Comparison of ENCODE assay signal across 19 cellular contexts in genomic region chr6:117391874-117392583, GRCh38. TPM values are rescaled to one million over a fixed set of nuclear protein-coding genes. Genes with fewer than 3 reads are reported as not detected.
A peak's percentile ranks its signal among the peaks of the same experiment; 100 is the strongest.
DNase-seq lines count a peak whose midpoint lies in the region; ATAC-seq and TF ChIP-seq lines count a peak whose summit lies in the region.
"Had no signal": no experiment of that assay in that cellular context is flagged by ENCODE, and none has a peak within 500 bp of the region (broad histone marks: within the 10 kb centered on the region; RNA-seq: fewer than 3 reads in every experiment).

No MANE protein-coding gene starts in this region.

- no peaks in the 10 kb centered on the region for H3K9me3 ChIP-seq in RWPE2 (ENCODE audit: severe bottlenecking)
- no peaks in the 10 kb centered on the region for H3K9me3 ChIP-seq in right lobe of liver
- H3K9me3 ChIP-seq: HAP-1 had no signal

- H3K27ac ChIP-seq in RWPE2 (ENCODE audit: poor library complexity, severe bottlenecking) (peak overlapping the region; percentile 37), right lobe of liver (peak overlapping the region; percentile 9 to 72 (median 55))

- WGBS in right lobe of liver (ENCODE audit: insufficient coverage, low coverage, low lambda C conversion rate, missing lambda C conversion rate) = 24% methylated on average over 3 of the region's 3 CpGs

- H3K27me3 ChIP-seq in RWPE2 (ENCODE audit: insufficient read depth, poor library complexity, severe bottlenecking) = no peaks in the 10 kb centered on the region
- H3K27me3 ChIP-seq in right lobe of liver = no peaks in the 10 kb centered on the region

- H3K4me3 ChIP-seq in RWPE2 (ENCODE audit: severe bottlenecking) (no peak overlapping the region), right lobe of liver (no peak overlapping the region)
- H3K4me3 ChIP-seq: HAP-1 had no signal

- no peaks in the 10 kb centered on the region for H3K36me3 ChIP-seq in RWPE2 (ENCODE audit: low read depth)
- no peaks in the 10 kb centered on the region for H3K36me3 ChIP-seq in right lobe of liver
- H3K36me3 ChIP-seq: HAP-1 had no signal

- TF ChIP-seq CTCF in RWPE2 (IDR thresholded peaks at IDR 0.05; ENCODE audit: poor library complexity, severe bottlenecking) = no peak
- TF ChIP-seq CTCF in right lobe of liver (IDR thresholded peaks at IDR 0.05) = no peak

- H3K4me1 ChIP-seq in RWPE2 (ENCODE audit: insufficient read depth, poor library complexity, severe bottlenecking) (peaks cover 30% of the 10 kb centered on the region), right lobe of liver (peaks cover 0 to 66% (median 16%) of the 10 kb centered on the region in 4 donors)
- H3K4me1 ChIP-seq: HAP-1 had no signal

- ATAC-seq in RWPE2 (ENCODE audit: low read depth) = no peak
- ATAC-seq in left lobe of liver = peak; percentile 73
- ATAC-seq in right lobe of liver = peak; percentile 45 to 80 (median 67)
- no peak for ATAC-seq in GM18909 (IDR thresholded peaks at IDR 0.05; ENCODE audit: poor library complexity, unreplicated experiment)

- TF ChIP-seq POLR2A in right lobe of liver (IDR thresholded peaks at IDR 0.05) = no peak

- intact Hi-C loops in right lobe of liver (cut with DNase I) = no loop called here
- intact Hi-C loops in cardiac septum (cut with DNase I) = no loop called here

- DNase-seq in RWPE2 (ENCODE audit: low spot score) (no peak), left lobe of liver (ENCODE audit: low spot score) (no peak), right lobe of liver (no peak), GM19238 (ENCODE audit: insufficient read length, low spot score) (no peak), cardiac septum (ENCODE audit: low spot score) (no peak)
- DNase-seq: 8988T; C1 segment of cervical spinal cord; Calu3; CD4-positive, alpha-beta memory T cell; COR-L47; DMS53; DMS79 treated with DMSO at 0.1 percent for 48 hours; GF-D8; GOT3; HFFc6 had no signal

RNA-seq across cellular contexts. Expression of gene ROS1, which starts 33.7 kb away (rescaled TPM):
- total RNA-seq in left lobe of liver (0.15 TPM), right lobe of liver (under 1 TPM in 3 of 6 experiments, not detected in 3; 0.07 to 0.12 (median 0.07) TPM), cardiac septum (0.05 TPM)
- total RNA-seq: A673; CD4-positive, alpha-beta memory T cell; G401 had no signal

Comparison
In these comparisons a context has a peak if more than half of its experiments do, and no peak if none do; other contexts are left out.
1. ATAC-seq: peak in left lobe of liver (single experiment) and right lobe of liver (4 of 4); none in RWPE2 (single experiment) and GM18909 (single experiment).